ENCODE assay signal across 1 cellular context in genomic region chr1:174217248-174217647, GRCh38.
TF ChIP-seq lines count a peak whose summit lies in the region.

No MANE protein-coding gene starts in this region.

TF ChIP-seq in K562, 482 proteins besides CTCF, POLR2A, EP300 and RAD21:
- TF ChIP-seq CREBBP (IDR thresholded peaks at IDR 0.05; ENCODE audit: low read depth, low read length) = no peak
- TF ChIP-seq ZNF639 (CRISPR knock-in tag; conservative IDR thresholded peaks at IDR 0.05 in 1 of 2, IDR thresholded peaks at IDR 0.05 in 1 of 2) = no peak
- TF ChIP-seq EP400 (IDR thresholded peaks at IDR 0.05) = no peak
- no peak for TF ChIP-seq BCOR (IDR thresholded peaks at IDR 0.05)
- TF ChIP-seq PBX2 (CRISPR knock-in tag; IDR thresholded peaks at IDR 0.05; ENCODE audit: low read depth) = no peak
- TF ChIP-seq PBX2 (tag; conservative IDR thresholded peaks at IDR 0.05; ENCODE audit: low read depth) = no peak
- no peak for TF ChIP-seq ZNF282 (CRISPR knock-in tag; IDR thresholded peaks at IDR 0.05)
- no peak for TF ChIP-seq CSDE1 (IDR thresholded peaks at IDR 0.05)
- TF ChIP-seq ZHX1 (conservative IDR thresholded peaks at IDR 0.05; ENCODE audit: low read length) = no peak
- TF ChIP-seq TFE3 (CRISPR knock-in tag; IDR thresholded peaks at IDR 0.05) = no peak
- no peak for TF ChIP-seq ZNF354B (CRISPR knock-in tag; IDR thresholded peaks at IDR 0.05)
